In genomic region chr20:38159539-38159938, GRCh38 we compare ENCODE assay signal across 2 cellular contexts.
TF ChIP-seq lines count a peak whose summit lies in the region.

No MANE protein-coding gene starts in this region.

TF ChIP-seq in IMR-90, 13 proteins besides CTCF, POLR2A, EP300 and RAD21:
- TF ChIP-seq MXI1 (IDR thresholded peaks at IDR 0.05; ENCODE audit: borderline replicate concordance, low read depth, low read length) (no peak), FOS (IDR thresholded peaks at IDR 0.05; ENCODE audit: low read depth, low read length) (no peak), NFE2L2 (IDR thresholded peaks at IDR 0.05; ENCODE audit: low read depth, low read length) (no peak), MAZ (IDR thresholded peaks at IDR 0.05; ENCODE audit: borderline replicate concordance, low read depth, low read length) (no peak), RCOR1 (IDR thresholded peaks at IDR 0.05; ENCODE audit: insufficient replicate concordance, low read length) (no peak), MAFK (IDR thresholded peaks at IDR 0.05; ENCODE audit: low read depth, low read length) (no peak), RFX5 (IDR thresholded peaks at IDR 0.05; ENCODE audit: low read depth, low read length) (no peak), ELK1 (IDR thresholded peaks at IDR 0.05; ENCODE audit: borderline replicate concordance, low read depth, low read length) (no peak), BHLHE40 (IDR thresholded peaks at IDR 0.05; ENCODE audit: low read depth, low read length) (no peak), SMC3 (IDR thresholded peaks at IDR 0.05; ENCODE audit: low read depth, low read length) (no peak)

TF ChIP-seq in K562, 482 proteins besides CTCF, POLR2A, EP300 and RAD21 (continues in another document):
- TF ChIP-seq HDGF (IDR thresholded peaks at IDR 0.05) (peak; percentile 66; the same call in 1 of the 2 replicates), SRSF3 (IDR thresholded peaks at IDR 0.05; ENCODE audit: insufficient read depth, low read length) (no peak), THRB (CRISPR knock-in tag; conservative IDR thresholded peaks at IDR 0.05) (no peak), SP1 (CRISPR knock-in tag; IDR thresholded peaks at IDR 0.05) (no peak), ZNF23 (CRISPR knock-in tag; IDR thresholded peaks at IDR 0.05) (no peak), ZNF717 (CRISPR knock-in tag; IDR thresholded peaks at IDR 0.05) (no peak), XRCC4 (IDR thresholded peaks at IDR 0.05; ENCODE audit: extremely low read depth, insufficient read depth, insufficient read length) (no peak), ZNF644 (tag; IDR thresholded peaks at IDR 0.05; ENCODE audit: low read depth) (no peak), HDAC2 (IDR thresholded peaks at IDR 0.05) (peak; percentile 97), PPARD (CRISPR knock-in tag; IDR thresholded peaks at IDR 0.05) (no peak), POLR2B (IDR thresholded peaks at IDR 0.05; ENCODE audit: low read depth, partially characterized antibody) (no peak), SRF (CRISPR knock-in tag; IDR thresholded peaks at IDR 0.05) (no peak), TBL1XR1 (IDR thresholded peaks at IDR 0.05; ENCODE audit: low read length in 2 of 2) (no peak), GATAD2B (IDR thresholded peaks at IDR 0.05; ENCODE audit: borderline replicate concordance) (peak; percentile 24; the same call in 1 of the 2 replicates), ZFP36 (IDR thresholded peaks at IDR 0.05; ENCODE audit: low read depth, low read length, partially characterized antibody) (peak; percentile 18), TSHZ1 (CRISPR knock-in tag; IDR thresholded peaks at IDR 0.05) (no peak), SMC3 (conservative IDR thresholded peaks at IDR 0.05; ENCODE audit: insufficient read depth, low read depth, low read length) (no peak), MTA3 (IDR thresholded peaks at IDR 0.05; ENCODE audit: borderline replicate concordance) (no peak), HDAC1 (IDR thresholded peaks at IDR 0.05) (peak in 1 of 2 experiments; percentile 83; a peak in 2 of 4 replicates), SMAD1 (IDR thresholded peaks at IDR 0.05; ENCODE audit: low read depth, low read length, partially characterized antibody) (no peak), E2F6 (IDR thresholded peaks at IDR 0.05; ENCODE audit: borderline replicate concordance in 1 of 2, extremely low read depth in 1 of 2, insufficient read depth in 1 of 2, insufficient read length in 1 of 2, low read depth in 1 of 2, low read length in 1 of 2, poor library complexity in 1 of 2, severe bottlenecking in 1 of 2) (no peak), TEAD1 (CRISPR knock-in tag; IDR thresholded peaks at IDR 0.05) (no peak), ZMIZ1 (IDR thresholded peaks at IDR 0.05; ENCODE audit: low read depth in 2 of 2, low read length in 2 of 2) (no peak), ARHGAP35 (IDR thresholded peaks at IDR 0.05; ENCODE audit: partially characterized antibody) (no peak), NFIX (CRISPR knock-in tag; IDR thresholded peaks at IDR 0.05; ENCODE audit: low read depth) (no peak), FOSL1 (tag; conservative IDR thresholded peaks at IDR 0.05) (no peak), RFX1 (IDR thresholded peaks at IDR 0.05) (no peak), CEBPG (CRISPR knock-in tag; IDR thresholded peaks at IDR 0.05) (no peak), CEBPG (tag; conservative IDR thresholded peaks at IDR 0.05 in 1 of 2, IDR thresholded peaks at IDR 0.05 in 1 of 2) (no peak), ZNF280A (IDR thresholded peaks at IDR 0.05; ENCODE audit: low read depth, partially characterized antibody) (no peak), PRPF4 (IDR thresholded peaks at IDR 0.05; ENCODE audit: insufficient read depth, low read depth, low read length, poor library complexity, severe bottlenecking) (no peak), NUFIP1 (IDR thresholded peaks at IDR 0.05; ENCODE audit: partially characterized antibody) (no peak), MYNN (IDR thresholded peaks at IDR 0.05) (no peak), MYNN (CRISPR knock-in tag; IDR thresholded peaks at IDR 0.05) (no peak), ZNF445 (CRISPR knock-in tag; IDR thresholded peaks at IDR 0.05; ENCODE audit: low read depth) (no peak), BDP1 (IDR thresholded peaks at IDR 0.05; ENCODE audit: insufficient read depth, insufficient read length) (no peak), ZBTB7A (IDR thresholded peaks at IDR 0.05; ENCODE audit: borderline replicate concordance, control insufficient read depth, low read depth, low read length) (no peak), MXD1 (CRISPR knock-in tag; IDR thresholded peaks at IDR 0.05; ENCODE audit: borderline replicate concordance, poor library complexity, severe bottlenecking) (no peak), NFE2L1 (tag; IDR thresholded peaks at IDR 0.05; ENCODE audit: borderline replicate concordance, low read depth) (no peak), NELFE (IDR thresholded peaks at IDR 0.05; ENCODE audit: insufficient read depth, insufficient read length) (no peak), ZNF324 (CRISPR knock-in tag; IDR thresholded peaks at IDR 0.05) (no peak), KDM1A (IDR thresholded peaks at IDR 0.05) (peak; percentile 97 to 98), ZFP30 (CRISPR knock-in tag; IDR thresholded peaks at IDR 0.05; ENCODE audit: borderline replicate concordance) (no peak), HNRNPH1 (optimal IDR thresholded peaks at IDR 0.05; ENCODE audit: low read depth, low read length) (no peak), MYBL2 (IDR thresholded peaks at IDR 0.05; ENCODE audit: low read depth) (0 out of 2 replicates have a peak, but pooled peaks have one; percentile 20), MYBL2 (CRISPR knock-in tag; IDR thresholded peaks at IDR 0.05; ENCODE audit: borderline replicate concordance) (no peak), HNRNPUL1 (IDR thresholded peaks at IDR 0.05; ENCODE audit: low read length) (no peak), ZNF184 (CRISPR knock-in tag; IDR thresholded peaks at IDR 0.05) (no peak), BRD4 (IDR thresholded peaks at IDR 0.05) (0 out of 2 replicates have a peak, but pooled peaks have one; percentile 21), DPF2 (IDR thresholded peaks at IDR 0.05) (no peak), DDX20 (tag; IDR thresholded peaks at IDR 0.05; ENCODE audit: low read depth) (no peak), ZZZ3 (IDR thresholded peaks at IDR 0.05) (no peak), HES1 (IDR thresholded peaks at IDR 0.05; ENCODE audit: low read depth) (no peak), CBX1 (IDR thresholded peaks at IDR 0.05; ENCODE audit: low read depth) (peak; percentile 87), RCOR1 (IDR thresholded peaks at IDR 0.05; ENCODE audit: borderline replicate concordance in 1 of 2, low read depth in 2 of 2, low read length in 2 of 2) (peak; percentile 67 to 88; a peak in 3 of 4 replicates), TEAD2 (tag; IDR thresholded peaks at IDR 0.05) (no peak), ASH1L (IDR thresholded peaks at IDR 0.05; ENCODE audit: borderline replicate concordance, low read depth, partially characterized antibody) (no peak), CREB3 (tag; conservative IDR thresholded peaks at IDR 0.05; ENCODE audit: low read depth) (0 out of 2 replicates have a peak, but pooled peaks have one; percentile 26), SNIP1 (IDR thresholded peaks at IDR 0.05; ENCODE audit: low read depth) (no peak), MTA1 (IDR thresholded peaks at IDR 0.05; ENCODE audit: borderline replicate concordance) (no peak), ZNF24 (IDR thresholded peaks at IDR 0.05) (peak; percentile 63)
